In the genomic region with DNA sequence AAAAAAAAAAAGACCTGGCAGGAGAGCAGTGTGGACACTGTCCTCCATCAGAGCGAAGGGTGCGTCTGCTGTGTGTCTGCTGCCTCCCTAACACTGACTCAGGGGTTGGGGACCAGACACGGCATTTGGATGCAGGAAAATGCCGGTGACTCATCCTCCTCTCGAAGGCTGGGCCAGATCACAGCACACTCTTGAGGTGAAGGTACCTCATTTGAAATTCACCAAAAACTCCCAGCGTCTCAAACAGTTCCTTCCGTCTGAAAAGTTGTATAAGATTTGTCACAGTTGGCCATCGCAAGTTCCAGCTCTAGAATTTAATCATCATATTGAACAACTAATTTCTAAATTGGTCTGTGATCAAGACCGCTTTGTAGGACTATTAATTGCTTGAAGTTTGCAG, we compare ENCODE assay signal across 11 cellular contexts.
DNase-seq lines count a peak whose midpoint lies in the region; ATAC-seq and TF ChIP-seq lines count a peak whose summit lies in the region.
"Had no signal": no experiment of that assay in that cellular context is flagged by ENCODE, and none has a peak within 500 bp of the region (broad histone marks: within the 10 kb centered on the region; RNA-seq: fewer than 3 reads in every experiment).

No MANE protein-coding gene starts in this region.

- DNase-seq in BE2C (peak; percentile 80), kidney tubule cell (ENCODE audit: low spot score) (peak; percentile 47), nucleus accumbens (lab: John Stamatoyannopoulos, UW) (no peak), suprapubic skin (ENCODE audit: low spot score in 2 of 2) (no peak)
- DNase-seq: hippocampal formation, NCI-H446 treated with DMSO at 0.1 percent for 48 hours, uterus had no signal

- no peak overlapping the region for H3K27ac ChIP-seq in suprapubic skin
- H3K27ac ChIP-seq: uterus had no signal

- peaks cover 19% of the 10 kb centered on the region for H3K27me3 Mint-ChIP-seq in activated T-helper 17 cell treated with anti-CD3 and anti-CD28 coated beads, Interleukin-2, amount 50 U/mL, for 72 hours

- no peaks in the 10 kb centered on the region for H3K36me3 Mint-ChIP-seq in activated T-helper 17 cell treated with anti-CD3 and anti-CD28 coated beads, Interleukin-2, amount 50 U/mL, for 72 hours (ENCODE audit: low read depth)

- TF ChIP-seq EP300 in suprapubic skin (IDR thresholded peaks at IDR 0.05) = no peak

- H3K36me3 ChIP-seq in BE2C = no peaks in the 10 kb centered on the region
- no peaks in the 10 kb centered on the region for H3K36me3 ChIP-seq in suprapubic skin
- H3K36me3 ChIP-seq: uterus had no signal

- peaks cover 29% of the 10 kb centered on the region for H3K4me1 Mint-ChIP-seq in activated T-helper 17 cell treated with anti-CD3 and anti-CD28 coated beads, Interleukin-2, amount 50 U/mL, for 72 hours

- ATAC-seq in HG02852 (IDR thresholded peaks at IDR 0.05; ENCODE audit: unreplicated experiment) = peak; percentile 33
- ATAC-seq in activated T-helper 17 cell treated with anti-CD3 and anti-CD28 coated beads, Interleukin-2, amount 50 U/mL, for 72 hours (replicated peaks) = peak; percentile 96
- no peak for ATAC-seq in GM21515 (IDR thresholded peaks at IDR 0.05; ENCODE audit: unreplicated experiment)
- no peak for ATAC-seq in GM18907 (IDR thresholded peaks at IDR 0.05; ENCODE audit: unreplicated experiment)

- peak overlapping the region; percentile 44 for H3K27ac Mint-ChIP-seq in activated T-helper 17 cell treated with anti-CD3 and anti-CD28 coated beads, Interleukin-2, amount 50 U/mL, for 72 hours

- TF ChIP-seq CTCF in BE2C (IDR thresholded peaks at IDR 0.05; ENCODE audit: low read depth, low read length) (no peak), suprapubic skin (IDR thresholded peaks at IDR 0.05) (no peak)

- peaks cover 31% of the 10 kb centered on the region for H3K4me1 ChIP-seq in BE2C
- H3K4me1 ChIP-seq in suprapubic skin = peaks cover 6% of the 10 kb centered on the region
- H3K4me1 ChIP-seq: uterus had no signal

- peak overlapping the region; percentile 34 for H3K4me3 Mint-ChIP-seq in activated T-helper 17 cell treated with anti-CD3 and anti-CD28 coated beads, Interleukin-2, amount 50 U/mL, for 72 hours

- TF ChIP-seq POLR2A in suprapubic skin (IDR thresholded peaks at IDR 0.05) = no peak

- WGBS in suprapubic skin = 75% methylated on average over 9 of the region's 9 CpGs

- no peak overlapping the region for H3K4me3 ChIP-seq in BE2C (ENCODE audit: low read depth, low read length)
- H3K4me3 ChIP-seq in suprapubic skin = no peak overlapping the region
- H3K4me3 ChIP-seq: uterus had no signal

- H3K27me3 ChIP-seq in BE2C (no peaks in the 10 kb centered on the region), suprapubic skin (no peaks in the 10 kb centered on the region)
- H3K27me3 ChIP-seq: uterus had no signal

- H3K9me3 Mint-ChIP-seq in activated T-helper 17 cell treated with anti-CD3 and anti-CD28 coated beads, Interleukin-2, amount 50 U/mL, for 72 hours = no peaks in the 10 kb centered on the region

- H3K9me3 ChIP-seq in BE2C = no peaks in the 10 kb centered on the region
- no peaks in the 10 kb centered on the region for H3K9me3 ChIP-seq in suprapubic skin
- H3K9me3 ChIP-seq: uterus had no signal

Comparison
In these comparisons a context has a peak if more than half of its experiments do, and no peak if none do; other contexts are left out.
1. DNase-seq: peak in BE2C (single experiment) and kidney tubule cell (single experiment); none in nucleus accumbens (0 of 56) and suprapubic skin (0 of 2).
2. ATAC-seq: peak in HG02852 (single experiment) and activated T-helper 17 cell treated with anti-CD3 and anti-CD28 coated beads, Interleukin-2, amount 50 U/mL, for 72 hours (single experiment); none in GM21515 (single experiment) and GM18907 (single experiment).